Comparison of ENCODE assay signal across 9 cellular contexts in genomic region chr22:22015631-22016030, GRCh38.
"Had no signal": no experiment of that assay in that cellular context is flagged by ENCODE, and none has a peak within 500 bp of the region (broad histone marks: within the 10 kb centered on the region; RNA-seq: fewer than 3 reads in every experiment).

No MANE protein-coding gene starts in this region.

- H2AFZ ChIP-seq: GM23338 had no signal

- FAIRE-seq: H1, H54, HTR-8/SVneo had no signal

- ATAC-seq: GM23338 had no signal

- H3K27ac ChIP-seq: KMS-11 had no signal

- H3K4me2 ChIP-seq: GM23338, KMS-11 had no signal

- H3K4me3 Mint-ChIP-seq: GM23338, H9 had no signal

- H3K27ac Mint-ChIP-seq: GM23338, H9 had no signal

- DNase-seq: H9, HCEC 1CT, IMR-90, KBM-7 had no signal

- H3K9ac ChIP-seq: KMS-11 had no signal

- H3K4me3 ChIP-seq: GM23338 had no signal
